In the genomic region with DNA sequence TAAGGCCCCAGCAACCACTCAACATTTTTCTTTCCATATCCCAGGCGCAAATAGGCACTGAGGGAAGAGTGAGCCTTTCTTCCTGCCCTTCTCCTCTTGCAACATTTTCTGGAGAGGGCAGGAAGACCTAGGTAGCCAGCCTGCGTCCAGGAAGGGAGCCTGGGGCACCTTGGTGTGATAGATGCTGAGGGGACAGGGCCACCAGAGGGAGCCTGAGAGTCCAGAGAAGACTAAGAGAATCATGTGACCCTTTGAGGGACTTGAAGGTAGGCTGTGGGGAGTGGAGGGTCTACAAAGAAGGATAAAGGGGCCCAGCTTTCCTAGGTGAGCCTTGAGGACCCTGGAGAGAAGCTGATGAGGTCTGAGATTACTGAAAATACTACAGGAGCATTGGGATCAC, we compare ENCODE assay signal across 11 cellular contexts.
DNase-seq lines count a peak whose midpoint lies in the region; ATAC-seq, FAIRE-seq and TF ChIP-seq lines count a peak whose summit lies in the region.
"Had no signal": no experiment of that assay in that cellular context is flagged by ENCODE, and none has a peak within 500 bp of the region (broad histone marks: within the 10 kb centered on the region; RNA-seq: fewer than 3 reads in every experiment).

No MANE protein-coding gene starts in this region.

- no peaks in the 10 kb centered on the region for H3K4me1 ChIP-seq in pancreas
- H3K4me1 ChIP-seq: HAP-1 had no signal

- FAIRE-seq in pancreas (lab: Jason Lieb, UNC): no peak
- FAIRE-seq: GM18507 had no signal

- intact Hi-C loops in pancreas (cut with DNase I): no loop called here

- no peaks in the 10 kb centered on the region for H3K36me3 ChIP-seq in pancreas
- H3K36me3 ChIP-seq: HAP-1 had no signal

- WGBS in pancreas, 2 donors: 57 to 71% methylated on average over 2 of the region's 2 CpGs

- no peaks in the 10 kb centered on the region for H3K27me3 ChIP-seq in pancreas

- peak; percentile 19 for DNase-seq in activated CD4-positive, alpha-beta T cell treated with anti-CD3 and anti-CD28 coated beads for 48 hours
- no peak for DNase-seq in activated CD4-positive, alpha-beta T cell treated with anti-CD3 and anti-CD28 coated beads, Interleukin-2, amount 50 U/mL, for 4 hours
- DNase-seq in pancreas (peak in 5 of 6 donors; percentile 4 to 46 (median 16)), putamen (ENCODE audit: low spot score) (no peak)
- DNase-seq: activated CD4-positive, CD25-positive, alpha-beta regulatory T cell had no signal

- H3K9me3 ChIP-seq in pancreas: no peaks in the 10 kb centered on the region
- H3K9me3 ChIP-seq: HAP-1 had no signal

- H3K27ac ChIP-seq in VCaP (no peak overlapping the region), pancreas (no peak overlapping the region)

- H3K4me3 ChIP-seq in pancreas: no peak overlapping the region
- H3K4me3 ChIP-seq: HAP-1 had no signal

- TF ChIP-seq CTCF in VCaP (conservative IDR thresholded peaks at IDR 0.05) (peak; percentile 54), pancreas (IDR thresholded peaks at IDR 0.05) (no peak)

- ATAC-seq in HG03103 (IDR thresholded peaks at IDR 0.05; ENCODE audit: low read depth, unreplicated experiment): peak; percentile 53
- peak in 2 of 4 donors; percentile 49 to 56 for ATAC-seq in pancreas
- no peak for ATAC-seq in HG02623 (IDR thresholded peaks at IDR 0.05; ENCODE audit: unreplicated experiment)
- ATAC-seq in GM18502 (IDR thresholded peaks at IDR 0.05; ENCODE audit: poor library complexity, unreplicated experiment): no peak

Comparison
In these comparisons a context has a peak if more than half of its experiments do, and no peak if none do; other contexts are left out.
1. DNase-seq: peak in activated CD4-positive, alpha-beta T cell treated with anti-CD3 and anti-CD28 coated beads for 48 hours (single experiment) and pancreas (5 of 6); none in activated CD4-positive, alpha-beta T cell treated with anti-CD3 and anti-CD28 coated beads, Interleukin-2, amount 50 U/mL, for 4 hours (0 of 2) and putamen (single experiment).